In the genomic region with DNA sequence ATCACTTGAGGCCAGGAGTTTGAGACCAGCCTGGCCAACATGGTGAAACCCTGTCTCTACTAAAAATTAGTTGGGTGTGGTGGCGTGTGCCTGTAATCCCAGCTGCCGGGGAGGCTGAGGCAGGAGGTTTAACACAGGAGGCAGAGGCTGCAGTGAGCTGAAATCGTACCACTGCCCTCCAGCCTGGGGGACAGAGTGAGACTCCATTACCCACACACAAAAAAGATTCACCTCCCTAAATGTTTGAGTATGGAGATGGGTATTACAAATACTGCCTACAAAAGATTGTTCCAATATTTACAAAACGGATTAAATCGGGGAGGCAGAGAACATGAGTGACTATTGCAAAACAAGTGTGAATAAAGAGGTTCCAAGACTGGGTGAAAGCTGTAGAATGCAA, we compare ENCODE assay signal across 30 cellular contexts.
"Had no signal": no experiment of that assay in that cellular context is flagged by ENCODE, and none has a peak within 500 bp of the region (broad histone marks: within the 10 kb centered on the region; RNA-seq: fewer than 3 reads in every experiment).

No MANE protein-coding gene starts in this region.

- H3K27ac ChIP-seq: adrenal gland, foreskin keratinocyte, heart left ventricle, left lung, lower lobe of right lung, right atrium auricular region, suprapubic skin, tibial artery, upper lobe of right lung, WERI-Rb-1 had no signal

- H3K4me3 ChIP-seq: adrenal gland, heart left ventricle, left lung, lower lobe of right lung, right atrium auricular region, suprapubic skin, tibial artery, upper lobe of right lung had no signal

- H3K27me3 Mint-ChIP-seq: activated CD4-positive, alpha-beta T cell treated with anti-CD3 and anti-CD28 coated beads, Interleukin-2, amount 10 ng/mL, durations not matched to agents 24 days and 14 days; activated CD8-positive, alpha-beta T cell treated with anti-CD3 and anti-CD28 coated beads for 36 hours; activated T-helper 17 cell treated with anti-CD3 and anti-CD28 coated beads, Interleukin-2, amount 50 U/mL, for 72 hours; brain; T-helper 17 cell had no signal

- H3K27ac Mint-ChIP-seq: activated CD8-positive, alpha-beta T cell treated with anti-CD3 and anti-CD28 coated beads for 36 hours; activated T-helper 17 cell treated with anti-CD3 and anti-CD28 coated beads, Interleukin-2, amount 50 U/mL, for 72 hours; endodermal cell had no signal

- H3K27me3 ChIP-seq: adrenal gland, foreskin keratinocyte, heart left ventricle, left lung, right atrium auricular region, suprapubic skin, tibial artery, upper lobe of right lung had no signal

- H3K9me3 Mint-ChIP-seq: activated CD4-positive, alpha-beta T cell treated with anti-CD3 and anti-CD28 coated beads, Interleukin-2, amount 10 ng/mL, durations not matched to agents 24 days and 14 days; activated CD8-positive, alpha-beta T cell treated with anti-CD3 and anti-CD28 coated beads for 36 hours; activated naive CD4-positive, alpha-beta T cell treated with anti-CD3 and anti-CD28 coated beads, Interleukin-2, amount 50 U/mL, for 72 hours; activated T-cell treated with anti-CD3 and anti-CD28 coated beads, Interleukin-2, amount 50 U/mL, for 4 hours; activated T-helper 17 cell treated with anti-CD3 and anti-CD28 coated beads, Interleukin-2, amount 50 U/mL, for 72 hours; brain; immature natural killer cell had no signal

- H3K4me3 Mint-ChIP-seq: activated CD4-positive, alpha-beta T cell treated with anti-CD3 and anti-CD28 coated beads, Interleukin-2, amount 10 ng/mL, durations not matched to agents 24 days and 14 days; activated CD8-positive, alpha-beta T cell treated with anti-CD3 and anti-CD28 coated beads for 36 hours; activated T-cell treated with anti-CD3 and anti-CD28 coated beads, Interleukin-2, amount 50 U/mL, for 4 hours; activated T-helper 17 cell treated with anti-CD3 and anti-CD28 coated beads, Interleukin-2, amount 50 U/mL, for 72 hours; brain; endodermal cell; immature natural killer cell; T-helper 17 cell had no signal

- ATAC-seq: activated CD4-positive, CD25-positive, alpha-beta regulatory T cell treated with anti-CD3 and anti-CD28 coated beads, Interleukin-2, amount 50 U/mL, for 24 hours; activated CD8-positive, alpha-beta T cell treated with anti-CD3 and anti-CD28 coated beads for 36 hours; activated naive CD4-positive, alpha-beta T cell treated with anti-CD3 and anti-CD28 coated beads, Interleukin-2, amount 50 U/mL, for 72 hours; activated T-cell treated with anti-CD3 and anti-CD28 coated beads, Interleukin-2, amount 50 U/mL, for 4 hours; activated T-helper 17 cell treated with anti-CD3 and anti-CD28 coated beads, Interleukin-2, amount 50 U/mL, for 72 hours; esophagus mucosa; foreskin keratinocyte; heart left ventricle; left lung; lower lobe of right lung; T-helper 17 cell; upper lobe of right lung had no signal

- DNase-seq: activated CD4-positive, alpha-beta T cell treated with anti-CD3 and anti-CD28 coated beads, Interleukin-2, amount 10 ng/mL, durations not matched to agents 24 days and 14 days; activated CD8-positive, alpha-beta T cell treated with anti-CD3 and anti-CD28 coated beads for 36 hours; activated gamma-delta T cell treated with Interleukin-2 at 50 U/mL for 16 hours; activated T-cell treated with anti-CD3 and anti-CD28 coated beads, Interleukin-2, amount 50 U/mL, for 4 hours; adrenal gland; aorta; endodermal cell; foreskin keratinocyte; heart left ventricle; hypothalamus; immature natural killer cell; left lung; lower lobe of right lung; mesenchymal stem cell; occipital lobe; stimulated activated CD4-positive, alpha-beta T cell treated with anti-CD3 and anti-CD28 coated beads, Interleukin-15, amount 100 ng/mL, for 24 hours; stimulated activated CD4-positive, alpha-beta T cell treated with anti-CD3 and anti-CD28 coated beads, Interleukin-2, amount 100 ng/mL, for 24 hours; stimulated activated naive CD4-positive, alpha-beta T cell; T-helper 17 cell; T1000; tibial artery; upper lobe of right lung; WERI-Rb-1 had no signal

- H3K4me1 ChIP-seq: foreskin keratinocyte had no signal

- H3K9me3 ChIP-seq: adrenal gland, heart left ventricle, left lung, lower lobe of right lung, right atrium auricular region, suprapubic skin, tibial artery, upper lobe of right lung had no signal
